1 cellular context compared by ENCODE assay signal in the genomic region with DNA sequence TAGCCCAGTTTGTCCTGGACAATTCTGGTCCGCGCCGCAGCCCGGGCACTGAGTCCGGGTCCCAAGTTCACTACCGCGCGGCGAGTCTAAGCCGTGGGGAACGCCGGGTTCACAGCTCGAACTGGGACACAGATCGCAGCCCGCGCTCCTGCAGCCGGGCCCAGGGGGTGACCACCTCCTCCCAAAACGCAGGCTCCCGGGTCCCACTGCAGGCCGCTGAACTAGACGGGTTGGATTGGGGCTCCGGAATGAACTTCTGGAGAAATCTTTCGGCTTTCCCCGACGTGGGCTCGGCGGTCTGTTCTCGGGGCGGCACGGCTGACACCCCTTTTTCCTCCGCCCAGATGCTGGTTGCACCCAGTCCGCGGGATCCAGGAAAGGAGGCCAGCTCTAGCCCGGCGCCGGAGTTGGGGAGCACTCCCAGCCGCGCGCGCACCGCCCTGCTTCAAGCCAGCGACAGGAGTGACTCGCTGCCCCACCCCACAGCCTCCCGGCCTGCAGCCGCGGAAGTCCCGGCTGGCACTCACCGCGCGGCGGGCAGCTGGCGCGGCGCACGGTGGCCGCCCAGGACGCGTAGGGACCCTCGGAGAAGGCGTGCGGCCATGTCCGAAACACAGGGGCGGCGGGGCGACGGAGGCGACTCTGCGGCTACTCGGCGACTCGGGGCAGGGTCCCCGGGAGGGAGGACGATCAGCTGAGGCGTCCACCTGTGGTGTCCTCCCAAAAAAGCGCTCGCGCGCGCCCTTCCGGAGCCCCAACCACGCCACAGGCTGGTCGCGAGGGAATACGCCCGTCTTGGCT.
TF ChIP-seq lines count a peak whose summit lies in the region.

A gene (minus strand): TSS at position 788 of the 801 bp plus-strand sequence. CDS start 184 bp downstream, at position 604.

TF ChIP-seq in GM23338, 12 proteins besides CTCF, POLR2A, EP300 and RAD21 (continued from another document):
- TF ChIP-seq, protein P1, sequence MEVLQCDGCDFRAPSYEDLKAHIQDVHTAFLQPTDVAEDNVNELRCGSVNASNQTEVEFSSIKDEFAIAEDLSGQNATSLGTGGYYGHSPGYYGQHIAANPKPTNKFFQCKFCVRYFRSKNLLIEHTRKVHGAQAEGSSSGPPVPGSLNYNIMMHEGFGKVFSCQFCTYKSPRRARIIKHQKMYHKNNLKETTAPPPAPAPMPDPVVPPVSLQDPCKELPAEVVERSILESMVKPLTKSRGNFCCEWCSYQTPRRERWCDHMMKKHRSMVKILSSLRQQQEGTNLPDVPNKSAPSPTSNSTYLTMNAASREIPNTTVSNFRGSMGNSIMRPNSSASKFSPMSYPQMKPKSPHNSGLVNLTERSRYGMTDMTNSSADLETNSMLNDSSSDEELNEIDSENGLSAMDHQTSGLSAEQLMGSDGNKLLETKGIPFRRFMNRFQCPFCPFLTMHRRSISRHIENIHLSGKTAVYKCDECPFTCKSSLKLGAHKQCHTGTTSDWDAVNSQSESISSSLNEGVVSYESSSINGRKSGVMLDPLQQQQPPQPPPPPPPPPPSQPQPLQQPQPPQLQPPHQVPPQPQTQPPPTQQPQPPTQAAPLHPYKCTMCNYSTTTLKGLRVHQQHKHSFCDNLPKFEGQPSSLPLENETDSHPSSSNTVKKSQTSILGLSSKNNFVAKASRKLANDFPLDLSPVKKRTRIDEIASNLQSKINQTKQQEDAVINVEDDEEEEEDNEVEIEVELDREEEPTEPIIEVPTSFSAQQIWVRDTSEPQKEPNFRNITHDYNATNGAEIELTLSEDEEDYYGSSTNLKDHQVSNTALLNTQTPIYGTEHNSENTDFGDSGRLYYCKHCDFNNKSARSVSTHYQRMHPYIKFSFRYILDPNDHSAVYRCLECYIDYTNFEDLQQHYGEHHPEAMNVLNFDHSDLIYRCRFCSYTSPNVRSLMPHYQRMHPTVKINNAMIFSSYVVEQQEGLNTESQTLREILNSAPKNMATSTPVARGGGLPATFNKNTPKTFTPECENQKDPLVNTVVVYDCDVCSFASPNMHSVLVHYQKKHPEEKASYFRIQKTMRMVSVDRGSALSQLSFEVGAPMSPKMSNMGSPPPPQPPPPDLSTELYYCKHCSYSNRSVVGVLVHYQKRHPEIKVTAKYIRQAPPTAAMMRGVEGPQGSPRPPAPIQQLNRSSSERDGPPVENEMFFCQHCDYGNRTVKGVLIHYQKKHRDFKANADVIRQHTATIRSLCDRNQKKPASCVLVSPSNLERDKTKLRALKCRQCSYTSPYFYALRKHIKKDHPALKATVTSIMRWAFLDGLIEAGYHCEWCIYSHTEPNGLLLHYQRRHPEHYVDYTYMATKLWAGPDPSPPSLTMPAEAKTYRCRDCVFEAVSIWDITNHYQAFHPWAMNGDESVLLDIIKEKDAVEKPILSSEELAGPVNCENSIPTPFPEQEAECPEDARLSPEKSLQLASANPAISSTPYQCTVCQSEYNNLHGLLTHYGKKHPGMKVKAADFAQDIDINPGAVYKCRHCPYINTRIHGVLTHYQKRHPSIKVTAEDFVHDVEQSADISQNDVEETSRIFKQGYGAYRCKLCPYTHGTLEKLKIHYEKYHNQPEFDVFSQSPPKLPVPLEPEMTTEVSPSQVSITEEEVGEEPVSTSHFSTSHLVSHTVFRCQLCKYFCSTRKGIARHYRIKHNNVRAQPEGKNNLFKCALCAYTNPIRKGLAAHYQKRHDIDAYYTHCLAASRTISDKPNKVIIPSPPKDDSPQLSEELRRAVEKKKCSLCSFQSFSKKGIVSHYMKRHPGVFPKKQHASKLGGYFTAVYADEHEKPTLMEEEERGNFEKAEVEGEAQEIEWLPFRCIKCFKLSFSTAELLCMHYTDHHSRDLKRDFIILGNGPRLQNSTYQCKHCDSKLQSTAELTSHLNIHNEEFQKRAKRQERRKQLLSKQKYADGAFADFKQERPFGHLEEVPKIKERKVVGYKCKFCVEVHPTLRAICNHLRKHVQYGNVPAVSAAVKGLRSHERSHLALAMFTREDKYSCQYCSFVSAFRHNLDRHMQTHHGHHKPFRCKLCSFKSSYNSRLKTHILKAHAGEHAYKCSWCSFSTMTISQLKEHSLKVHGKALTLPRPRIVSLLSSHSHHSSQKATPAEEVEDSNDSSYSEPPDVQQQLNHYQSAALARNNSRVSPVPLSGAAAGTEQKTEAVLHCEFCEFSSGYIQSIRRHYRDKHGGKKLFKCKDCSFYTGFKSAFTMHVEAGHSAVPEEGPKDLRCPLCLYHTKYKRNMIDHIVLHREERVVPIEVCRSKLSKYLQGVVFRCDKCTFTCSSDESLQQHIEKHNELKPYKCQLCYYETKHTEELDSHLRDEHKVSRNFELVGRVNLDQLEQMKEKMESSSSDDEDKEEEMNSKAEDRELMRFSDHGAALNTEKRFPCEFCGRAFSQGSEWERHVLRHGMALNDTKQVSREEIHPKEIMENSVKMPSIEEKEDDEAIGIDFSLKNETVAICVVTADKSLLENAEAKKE (CRISPR knock-in tag; IDR thresholded peaks at IDR 0.05), result no peak
- TF ChIP-seq, protein P2, sequence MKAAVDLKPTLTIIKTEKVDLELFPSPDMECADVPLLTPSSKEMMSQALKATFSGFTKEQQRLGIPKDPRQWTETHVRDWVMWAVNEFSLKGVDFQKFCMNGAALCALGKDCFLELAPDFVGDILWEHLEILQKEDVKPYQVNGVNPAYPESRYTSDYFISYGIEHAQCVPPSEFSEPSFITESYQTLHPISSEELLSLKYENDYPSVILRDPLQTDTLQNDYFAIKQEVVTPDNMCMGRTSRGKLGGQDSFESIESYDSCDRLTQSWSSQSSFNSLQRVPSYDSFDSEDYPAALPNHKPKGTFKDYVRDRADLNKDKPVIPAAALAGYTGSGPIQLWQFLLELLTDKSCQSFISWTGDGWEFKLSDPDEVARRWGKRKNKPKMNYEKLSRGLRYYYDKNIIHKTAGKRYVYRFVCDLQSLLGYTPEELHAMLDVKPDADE (IDR thresholded peaks at IDR 0.05), result no peak
- TF ChIP-seq POLR2AphosphoS5 (IDR thresholded peaks at IDR 0.05; ENCODE audit: low read depth), result no peak
